19 cellular contexts compared by ENCODE assay signal in the genomic region with DNA sequence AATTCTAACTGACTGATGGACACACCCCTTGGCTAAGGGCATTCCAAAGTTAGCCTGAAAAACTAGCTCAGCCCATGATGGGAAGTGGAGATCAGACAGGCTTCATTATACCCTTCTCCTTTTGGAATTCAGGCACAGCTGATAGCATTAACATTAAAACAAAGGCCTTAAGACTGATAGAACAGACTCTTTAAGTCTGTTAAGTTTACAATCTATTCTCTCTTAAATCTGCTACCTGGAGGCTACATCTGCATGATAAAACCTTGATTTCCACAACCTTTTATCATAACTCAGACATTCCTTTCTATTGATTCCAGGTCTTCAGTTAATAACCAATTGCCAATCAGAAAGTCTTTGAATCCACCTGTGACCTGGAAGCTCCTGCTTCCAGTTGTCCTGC.
A peak's percentile ranks its signal among the peaks of the same experiment; 100 is the strongest.
DNase-seq lines count a peak whose midpoint lies in the region; ATAC-seq and TF ChIP-seq lines count a peak whose summit lies in the region.
"Had no signal": no experiment of that assay in that cellular context is flagged by ENCODE, and none has a peak within 500 bp of the region (broad histone marks: within the 10 kb centered on the region; RNA-seq: fewer than 3 reads in every experiment).

No MANE protein-coding gene starts in this region.

- H4K8ac ChIP-seq in mesendoderm (ENCODE audit: low read depth, low read length): no peak overlapping the region

- H3K36me3 ChIP-seq in HAP-1 (replicated peaks): no peaks in the 10 kb centered on the region
- H3K36me3 ChIP-seq in mesendoderm (ENCODE audit: control insufficient read depth, insufficient read depth, low read length): no peaks in the 10 kb centered on the region
- no peaks in the 10 kb centered on the region for H3K36me3 ChIP-seq in aorta (ENCODE audit: control insufficient read depth in 1 of 2, insufficient read depth in 2 of 2, low read length in 1 of 2)

- in situ Hi-C loops in HAP-1 (cut with MboI; ENCODE audit: low sequenced_read_pairs): no loop called here

- no peak overlapping the region for H3K9ac ChIP-seq in mesendoderm (ENCODE audit: low read length)
- H3K9ac ChIP-seq: GM23248 had no signal

- H3K4me3 ChIP-seq in HAP-1 (no peak overlapping the region), mesendoderm (ENCODE audit: low read length) (no peak overlapping the region), aorta (ENCODE audit: low read length in 2 of 2) (no peak overlapping the region)
- H3K4me3 ChIP-seq: GM23248 had no signal

- H3K23ac ChIP-seq in mesendoderm (ENCODE audit: low read length): no peak overlapping the region

- H2BK5ac ChIP-seq in mesendoderm (ENCODE audit: low read length): no peak overlapping the region

- no peaks in the 10 kb centered on the region for H3K79me2 ChIP-seq in mesendoderm (ENCODE audit: control insufficient read depth, insufficient read depth, low read length)

- H3K9me3 ChIP-seq in HAP-1 (no peaks in the 10 kb centered on the region), aorta (ENCODE audit: control insufficient read depth, low read length) (no peaks in the 10 kb centered on the region)

- no peak overlapping the region for H3K56ac ChIP-seq in mesendoderm (ENCODE audit: low read length)

- H3K27ac ChIP-seq in mesendoderm (ENCODE audit: low read depth, low read length): peak overlapping the region; percentile 61
- no peak overlapping the region for H3K27ac ChIP-seq in aorta (ENCODE audit: low read depth in 1 of 2, low read length in 2 of 2)
- H3K27ac ChIP-seq: GM23248 had no signal

- H3K36me3 Mint-ChIP-seq in WTC11 (peaks cover 48% of the 10 kb centered on the region), endothelial cell (ENCODE audit: low read depth, unreplicated experiment) (no peaks in the 10 kb centered on the region)

- H3K4me1 Mint-ChIP-seq in WTC11: peaks cover 51% of the 10 kb centered on the region
- no peaks in the 10 kb centered on the region for H3K4me1 Mint-ChIP-seq in endothelial cell (ENCODE audit: unreplicated experiment)
- H3K4me1 Mint-ChIP-seq: B cell had no signal

- peak; percentile 36 to 68 for DNase-seq in HAP-1 (ENCODE audit: low spot score in 2 of 2)
- no peak for DNase-seq in WTC11 (ENCODE audit: low spot score)
- peak; percentile 46 for DNase-seq in iPS DF 4.7 (ENCODE audit: extremely low read depth, low spot score)
- peak; percentile 41 for DNase-seq in mesendoderm
- no peak for DNase-seq in aorta
- DNase-seq in Right ventricle myocardium inferior (ENCODE audit: missing footprints): no peak
- DNase-seq in endothelial cell (ENCODE audit: low spot score): no peak
- DNase-seq: C1 segment of cervical spinal cord; Calu3; CD4-positive, alpha-beta T cell; DMS 273 treated with DMSO at 0.1 percent for 48 hours; DMS79; GM23248; HCEC 1CT; HFFc6; IMR-90; KBM-7 had no signal

- no peak overlapping the region for H4K5ac ChIP-seq in mesendoderm (ENCODE audit: low read length)

- no peak for TF ChIP-seq CTCF in WTC11 (IDR thresholded peaks at IDR 0.05)
- TF ChIP-seq CTCF in endothelial cell (IDR thresholded peaks at IDR 0.05; ENCODE audit: unreplicated experiment): no peak

- no peaks in the 10 kb centered on the region for H3K79me1 ChIP-seq in mesendoderm (ENCODE audit: low read length)

- POLR2A ChIA-PET in WTC11 (lab: Charles Lee): no interaction called here

- no peaks in the 10 kb centered on the region for H3K27me3 ChIP-seq in HAP-1 (ENCODE audit: low read depth)
- H3K27me3 ChIP-seq in mesendoderm (ENCODE audit: insufficient read depth, low read length, poor library complexity): no peaks in the 10 kb centered on the region
- H3K27me3 ChIP-seq in aorta (ENCODE audit: control insufficient read depth in 1 of 2, insufficient read depth in 2 of 2, low read length in 1 of 2): no peaks in the 10 kb centered on the region

- ATAC-seq in WTC11 (peak; percentile 88), aorta (ENCODE audit: low FRiP score) (no peak), HG02759 (IDR thresholded peaks at IDR 0.05; ENCODE audit: unreplicated experiment) (no peak), Right ventricle myocardium inferior (no peak)

- no peak overlapping the region for H2AK5ac ChIP-seq in mesendoderm (ENCODE audit: low read length)

- H3K4ac ChIP-seq in mesendoderm (ENCODE audit: low read depth, low read length): no peak overlapping the region

- intact Hi-C loops in aorta (cut with DNase I) (no loop called here), Right ventricle myocardium inferior (cut with DNase I) (no loop called here)

- no peak overlapping the region for H2BK15ac ChIP-seq in mesendoderm (replicated peaks; ENCODE audit: low read depth)

- H3K4me2 ChIP-seq in mesendoderm (ENCODE audit: low read length): no peak overlapping the region

- no peak overlapping the region for H2BK120ac ChIP-seq in mesendoderm (ENCODE audit: low read depth, low read length)

- H3K27me3 Mint-ChIP-seq in WTC11 (ENCODE audit: low read depth): no peaks in the 10 kb centered on the region
- no peaks in the 10 kb centered on the region for H3K27me3 Mint-ChIP-seq in endothelial cell (ENCODE audit: unreplicated experiment)
- H3K27me3 Mint-ChIP-seq: B cell; CD4-positive, alpha-beta T cell had no signal

- no peak overlapping the region for H3K4me3 Mint-ChIP-seq in WTC11
- H3K4me3 Mint-ChIP-seq in endothelial cell (ENCODE audit: unreplicated experiment): no peak overlapping the region
- H3K4me3 Mint-ChIP-seq: B cell; CD4-positive, alpha-beta T cell; HFFc6 had no signal

- peak overlapping the region; percentile 87 for H3K27ac Mint-ChIP-seq in WTC11
- no peak overlapping the region for H3K27ac Mint-ChIP-seq in endothelial cell (ENCODE audit: unreplicated experiment)
- H3K27ac Mint-ChIP-seq: B cell; CD4-positive, alpha-beta T cell; HFFc6 had no signal

- no peak overlapping the region for H3K18ac ChIP-seq in mesendoderm (ENCODE audit: low read length)

- peaks cover 48% of the 10 kb centered on the region for H3K9me3 Mint-ChIP-seq in WTC11
- H3K9me3 Mint-ChIP-seq in endothelial cell (ENCODE audit: unreplicated experiment): no peaks in the 10 kb centered on the region

- CTCF ChIA-PET in WTC11 (lab: Charles Lee): no interaction called here

- H3K4me1 ChIP-seq in HAP-1 (peaks cover 35% of the 10 kb centered on the region), mesendoderm (ENCODE audit: control insufficient read depth, low read depth, low read length) (no peaks in the 10 kb centered on the region), aorta (ENCODE audit: control insufficient read depth in 1 of 2, insufficient read depth in 2 of 2, low read length in 2 of 2) (no peaks in the 10 kb centered on the region)

TF ChIP-seq in WTC11, 78 proteins besides CTCF, POLR2A, EP300 and RAD21:
- TF ChIP-seq ZBTB21 (CRISPR knock-in tag; IDR thresholded peaks at IDR 0.05; ENCODE audit: borderline replicate concordance) (no peak), TEAD1 (CRISPR knock-in tag; IDR thresholded peaks at IDR 0.05) (0 out of 2 replicates have a peak, but pooled peaks have one; percentile 41), RELA (CRISPR knock-in tag; IDR thresholded peaks at IDR 0.05; ENCODE audit: borderline replicate concordance) (no peak), SP1 (CRISPR knock-in tag; conservative IDR thresholded peaks at IDR 0.05) (0 out of 2 replicates have a peak, but pooled peaks have one; percentile 23), ATF1 (CRISPR knock-in tag; IDR thresholded peaks at IDR 0.05) (no peak)
- TF ChIP-seq, protein P1, sequence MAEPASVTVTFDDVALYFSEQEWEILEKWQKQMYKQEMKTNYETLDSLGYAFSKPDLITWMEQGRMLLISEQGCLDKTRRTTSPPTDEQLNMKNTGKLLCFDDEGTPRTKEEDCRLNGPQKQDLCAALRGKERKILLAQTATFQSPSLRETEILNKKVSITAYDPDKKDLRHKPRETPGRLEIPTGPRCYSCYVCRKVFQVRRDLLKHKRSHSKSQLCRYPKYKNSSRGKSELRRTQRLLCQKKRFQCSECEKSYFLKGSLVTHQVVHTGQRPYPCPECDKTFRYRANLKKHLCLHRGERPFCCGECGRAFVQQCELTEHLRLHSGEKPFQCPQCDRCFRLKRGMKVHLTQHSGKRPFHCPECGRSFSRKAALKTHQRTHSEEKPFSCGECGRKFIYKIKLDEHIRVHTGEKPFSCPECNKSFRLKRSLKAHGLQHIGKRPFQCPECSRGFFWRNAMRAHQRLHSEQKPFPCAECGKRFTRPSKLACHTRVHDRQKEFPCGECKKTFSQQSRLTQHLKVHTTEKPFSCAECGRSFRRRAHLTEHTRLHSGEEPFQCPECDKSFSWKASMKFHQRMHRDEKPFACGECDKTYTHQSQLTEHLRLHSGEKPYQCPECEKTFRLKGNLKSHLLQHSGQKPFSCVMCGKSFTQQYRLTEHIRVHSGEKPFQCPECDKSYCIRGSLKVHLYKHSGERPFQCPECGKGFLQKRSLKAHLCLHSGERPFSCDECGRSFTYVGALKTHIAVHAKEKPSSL (CRISPR knock-in tag; conservative IDR thresholded peaks at IDR 0.05): no peak

Comparison
In these comparisons a context has a peak if more than half of its experiments do, and no peak if none do; other contexts are left out.
1. DNase-seq: peak in HAP-1 (2 of 2), iPS DF 4.7 (single experiment) and mesendoderm (single experiment); none in WTC11 (single experiment), aorta (0 of 2), Right ventricle myocardium inferior (single experiment) and endothelial cell (single experiment).